8 cellular contexts compared by ENCODE assay signal in genomic region chr3:9902372-9903237, GRCh38. TPM values are rescaled to one million over a fixed set of nuclear protein-coding genes. Genes with fewer than 3 reads are reported as not detected.
DNase-seq lines count a peak whose midpoint lies in the region; ATAC-seq and TF ChIP-seq lines count a peak whose summit lies in the region.

Gene IL17RE (plus strand): TSS chr3:9902848. CDS start chr3:9902933, 85 bp downstream.

- intact Hi-C loops in HCT116 (cut with micrococcal nuclease): no loop called here

- H3K9ac ChIP-seq in HCT116 (ENCODE audit: low read length): peak within 1 kb of the TSS; percentile 65

- H3K79me2 ChIP-seq in HCT116 (ENCODE audit: insufficient read depth, low read length): no peaks in the 10 kb centered on the region

- H3K9me2 ChIP-seq in HCT116 (ENCODE audit: insufficient read depth): no peaks in the 10 kb centered on the region

- H3K4me3 ChIP-seq in HCT116 (replicated peaks in 1 of 2; ENCODE audit: low read depth in 1 of 2, low read length in 2 of 2): peak within 1 kb of the TSS; percentile 67 to 73
- H3K4me3 ChIP-seq in WI38 (ENCODE audit: low read depth, low read length): peak within 1 kb of the TSS; percentile 57
- peak within 1 kb of the TSS in 1 of 2 donors; percentile 30 for H3K4me3 ChIP-seq in right atrium auricular region
- peak within 1 kb of the TSS; percentile 32 for H3K4me3 ChIP-seq in skeletal muscle cell (ENCODE audit: low read depth, low read length)
- no peak within 1 kb of the TSS for H3K4me3 ChIP-seq in WERI-Rb-1 (ENCODE audit: low read depth, low read length)

- no TSS peak for BruUV-seq in HCT116 (replicated peaks; lab: Mats Ljungman, UMichigan)

- CTCF ChIA-PET in HCT116 (lab: Charles Lee): interaction anchor here (0.8 to 2.1 kb wide), 2 partner anchors 44 to 54 kb away, joined by 3 to 9 read pairs; no protein-coding TSS in a partner anchor

- POLR2A ChIA-PET in HCT116 (lab: Charles Lee): interaction anchor here (0.9 to 2.0 kb wide), 5 partner anchors 11 to 59 kb away, joined by 3 to 6 read pairs (median 4); partner anchors contain the start of genes JAGN1 and RPUSD3

- no peaks in the 10 kb centered on the region for H4K20me1 ChIP-seq in HCT116 (ENCODE audit: insufficient read depth)

- H3K27me3 ChIP-seq in HCT116 (ENCODE audit: insufficient read depth, low read length) (no peaks in the 10 kb centered on the region), right atrium auricular region (no peaks in the 10 kb centered on the region), WERI-Rb-1 (ENCODE audit: insufficient read depth, low read depth, severe bottlenecking) (no peaks in the 10 kb centered on the region)

- TF ChIP-seq POLR2A in HCT116 (IDR thresholded peaks at IDR 0.05; ENCODE audit: borderline replicate concordance, extremely low read depth, insufficient read depth, insufficient read length): no peak

- TF ChIP-seq CTCF in HCT116 (IDR thresholded peaks at IDR 0.05 in 2 of 3, conservative IDR thresholded peaks at IDR 0.05 in 1 of 3; ENCODE audit: borderline replicate concordance in 1 of 3, insufficient read depth in 1 of 3, low read depth in 2 of 3, low read length in 2 of 3) (no peak), WI38 (IDR thresholded peaks at IDR 0.05; ENCODE audit: low read depth, low read length) (no peak), right atrium auricular region (IDR thresholded peaks at IDR 0.05) (no peak), WERI-Rb-1 (IDR thresholded peaks at IDR 0.05; ENCODE audit: low read depth, low read length) (no peak)

- TF ChIP-seq RAD21 in HCT116 (IDR thresholded peaks at IDR 0.05; ENCODE audit: low read depth): no peak

- H3K36me3 ChIP-seq in HCT116 (ENCODE audit: control insufficient read depth in 1 of 2, insufficient read depth in 2 of 2, low read length in 2 of 2) (peaks cover 0 to 3% of the 10 kb centered on the region in 2 experiments; a peak in 1 of 4 replicates), right atrium auricular region (no peaks in the 10 kb centered on the region), WERI-Rb-1 (no peaks in the 10 kb centered on the region)

- H3K4me1 ChIP-seq in HCT116 (ENCODE audit: control insufficient read depth in 1 of 2, insufficient read depth in 2 of 2, low read length in 2 of 2): peaks cover 16 to 30% of the 10 kb centered on the region in 2 experiments; a peak in 3 of 4 replicates
- peaks cover 0 to 8% of the 10 kb centered on the region in 2 donors for H3K4me1 ChIP-seq in right atrium auricular region

- no peak for DNase-seq in HCT116 (ENCODE audit: low read depth, low spot score)
- DNase-seq in right atrium auricular region (ENCODE audit: low spot score): no peak
- no peak for DNase-seq in skeletal muscle cell (ENCODE audit: low read depth)
- DNase-seq in WERI-Rb-1: no peak
- no peak for DNase-seq in SIG-M5 treated with dmso at 0.1 percent for 504 hours (lab: John Stamatoyannopoulos, UW; ENCODE audit: unreplicated experiment)

- H2AFZ ChIP-seq in HCT116 (ENCODE audit: low read depth, low read length, poor library complexity, severe bottlenecking): peak within 1 kb of the TSS; percentile 86

- peak within 1 kb of the TSS; percentile 93 for H3K4me2 ChIP-seq in HCT116 (ENCODE audit: low read length)

- RAD21 ChIA-PET in HCT116 (lab: Charles Lee; ENCODE audit: low non-redundant PET in 1 of 2, low total read pairs in 2 of 2, uncharacterized antibody in 2 of 2, unreplicated experiment in 2 of 2): interaction anchor here in 1 of 2 experiments (1.1 kb wide), 1 partner anchor 31 kb away, joined by 4 read pairs; the partner anchor contains the start of gene CRELD1

- peak within 1 kb of the TSS; percentile 71 for H3K27ac ChIP-seq in HCT116 (ENCODE audit: low read depth, low read length)
- peak within 1 kb of the TSS; percentile 7 to 17 for H3K27ac ChIP-seq in right atrium auricular region
- no peak within 1 kb of the TSS for H3K27ac ChIP-seq in WERI-Rb-1

- H3K9me3 ChIP-seq in HCT116 (ENCODE audit: control insufficient read depth in 1 of 2, insufficient read depth in 1 of 2, low read depth in 1 of 2, low read length in 2 of 2) (no peaks in the 10 kb centered on the region), right atrium auricular region (no peaks in the 10 kb centered on the region), WERI-Rb-1 (ENCODE audit: severe bottlenecking) (no peaks in the 10 kb centered on the region)

- ATAC-seq in HCT116: peak; percentile 91
- ATAC-seq in HG02610 (IDR thresholded peaks at IDR 0.05; ENCODE audit: unreplicated experiment): no peak
- ATAC-seq in GM18519 (IDR thresholded peaks at IDR 0.05; ENCODE audit: low FRiP score, unreplicated experiment): no peak

TF ChIP-seq in HCT116, 20 proteins besides CTCF, POLR2A, EP300 and RAD21:
- TF ChIP-seq CBX3 (IDR thresholded peaks at IDR 0.05; ENCODE audit: low read depth): no peak
- no peak for TF ChIP-seq JUND (IDR thresholded peaks at IDR 0.05)
- peak; percentile 73 for TF ChIP-seq POLR2AphosphoS5 (IDR thresholded peaks at IDR 0.05; ENCODE audit: low read depth, low read length)
- TF ChIP-seq EGR1 (IDR thresholded peaks at IDR 0.05; ENCODE audit: low read depth): 0 out of 2 replicates have a peak, but pooled peaks have one; percentile 22
- TF ChIP-seq MAX (IDR thresholded peaks at IDR 0.05): peak; percentile 33; the same call in 1 of the 2 replicates

RNA-seq across cellular contexts. Expression of gene IL17RE, which starts in this region (rescaled TPM):
- total RNA-seq in HCT116 (2021; ENCODE audit: unreplicated experiment): 14.3 TPM
- polyA plus RNA-seq in HCT116 (2012): 12.8 and 12.9 TPM in 2 replicates
- 1 to 10 TPM in 1 of 2 donors, under 1 TPM in 1; 0.89 to 2.6 TPM for total RNA-seq in right atrium auricular region
